In genomic region chr4:172648471-172648870, GRCh38 we compare ENCODE assay signal across 31 cellular contexts.
DNase-seq lines count a peak whose midpoint lies in the region; ATAC-seq and TF ChIP-seq lines count a peak whose summit lies in the region.
"Had no signal": no experiment of that assay in that cellular context is flagged by ENCODE, and none has a peak within 500 bp of the region (broad histone marks: within the 10 kb centered on the region; RNA-seq: fewer than 3 reads in every experiment).

No MANE protein-coding gene starts in this region.

- no peaks in the 10 kb centered on the region for H3K27me3 ChIP-seq in RWPE2 (ENCODE audit: insufficient read depth, poor library complexity, severe bottlenecking)
- H3K27me3 ChIP-seq: cardiac muscle cell, gastroesophageal sphincter, hepatocyte, right atrium auricular region, testis had no signal

- H3K4me3 ChIP-seq in RWPE2 (ENCODE audit: severe bottlenecking) (no peak overlapping the region), epithelial cell of esophagus (ENCODE audit: low read length) (no peak overlapping the region)
- H3K4me3 ChIP-seq: cardiac muscle cell, gastroesophageal sphincter, hepatocyte, right atrium auricular region, smooth muscle cell, testis had no signal

- peak; percentile 82 for ATAC-seq in RWPE2 (ENCODE audit: low read depth)
- ATAC-seq: activated CD4-positive, alpha-beta T cell treated with anti-CD3 and anti-CD28 coated beads for 36 hours; esophagus mucosa; gastroesophageal sphincter; left cardiac atrium had no signal

- TF ChIP-seq CTCF in RWPE2 (IDR thresholded peaks at IDR 0.05; ENCODE audit: poor library complexity, severe bottlenecking) (no peak), epithelial cell of esophagus (IDR thresholded peaks at IDR 0.05; ENCODE audit: insufficient read depth, low read depth, low read length, missing control alignments) (no peak)

- DNase-seq in DMS53 (lab: John Stamatoyannopoulos, UW): peak; percentile 3
- no peak for DNase-seq in DMS53 treated with DMSO at 0.1 percent for 48 hours (lab: John Stamatoyannopoulos, UW; ENCODE audit: unreplicated experiment)
- no peak for DNase-seq in RWPE2 (ENCODE audit: low spot score)
- peak; percentile 62 for DNase-seq in epithelial cell of esophagus (ENCODE audit: low read depth)
- peak; percentile 17 for DNase-seq in non-pigmented ciliary epithelial cell (ENCODE audit: low read depth)
- DNase-seq in foreskin melanocyte: no peak
- DNase-seq in DMS153 (lab: John Stamatoyannopoulos, UW): no peak
- DNase-seq in NCI-H2171 (lab: John Stamatoyannopoulos, UW): no peak
- DNase-seq: activated CD4-positive, alpha-beta T cell treated with anti-CD3 and anti-CD28 coated beads for 36 hours; activated CD8-positive, alpha-beta memory T cell treated with anti-CD3 and anti-CD28 coated beads for 24 hours; activated naive CD4-positive, alpha-beta T cell treated with anti-CD3 and anti-CD28 coated beads, Interleukin-2, amount 50 U/mL, for 16 hours; activated T-cell treated with anti-CD3 and anti-CD28 coated beads for 4 hours; amygdala; Caco-2; DMS79 treated with DMSO at 0.1 percent for 48 hours; left cardiac atrium; NCI-H1417; NCI-H2081; NCI-H345; T1000; testis had no signal

- no peak overlapping the region for H3K27ac ChIP-seq in RWPE2 (ENCODE audit: poor library complexity, severe bottlenecking)
- H3K27ac ChIP-seq: 22Rv1, C4-2B, cardiac muscle cell, gastroesophageal sphincter, hepatocyte, KMS-11, right atrium auricular region, testis, VCaP had no signal

- no peaks in the 10 kb centered on the region for H3K9me3 ChIP-seq in RWPE2 (ENCODE audit: severe bottlenecking)
- H3K9me3 ChIP-seq: Caco-2, gastroesophageal sphincter, right atrium auricular region, testis had no signal

- no peaks in the 10 kb centered on the region for H3K36me3 ChIP-seq in RWPE2 (ENCODE audit: low read depth)
- H3K36me3 ChIP-seq: cardiac muscle cell, gastroesophageal sphincter, right atrium auricular region had no signal

- H3K4me1 ChIP-seq in RWPE2 (ENCODE audit: insufficient read depth, poor library complexity, severe bottlenecking): peaks cover 8% of the 10 kb centered on the region
- H3K4me1 ChIP-seq: gastroesophageal sphincter, right atrium auricular region, testis had no signal

Comparison
In these comparisons a context has a peak if more than half of its experiments do, and no peak if none do; other contexts are left out.
1. DNase-seq: peak in DMS53 (single experiment), epithelial cell of esophagus (single experiment) and non-pigmented ciliary epithelial cell (single experiment); none in DMS53 treated with DMSO at 0.1 percent for 48 hours (single experiment), RWPE2 (single experiment), foreskin melanocyte (single experiment), DMS153 (single experiment) and NCI-H2171 (single experiment).